In genomic region chr11:94762208-94762607, GRCh38 we compare ENCODE assay signal across 10 cellular contexts. TPM values are rescaled to one million over a fixed set of nuclear protein-coding genes. Genes with fewer than 3 reads are reported as not detected.
DNase-seq lines count a peak whose midpoint lies in the region; ATAC-seq and TF ChIP-seq lines count a peak whose summit lies in the region.
"Had no signal": no experiment of that assay in that cellular context is flagged by ENCODE, and none has a peak within 500 bp of the region (broad histone marks: within the 10 kb centered on the region; RNA-seq: fewer than 3 reads in every experiment).

No MANE protein-coding gene starts in this region.

- no peak overlapping the region for H3K4me3 Mint-ChIP-seq in WTC11
- H3K4me3 Mint-ChIP-seq in stimulated activated effector memory CD8-positive, alpha-beta T cell treated with anti-CD3 and anti-CD28 coated beads, Interleukin-12 subunit alpha, Interleukin-12 subunit beta, amount 100 ng/mL, for 72 hours, result no peak overlapping the region
- H3K4me3 Mint-ChIP-seq: memory B cell had no signal

- ATAC-seq in HG03354 (IDR thresholded peaks at IDR 0.05; ENCODE audit: poor library complexity, severe bottlenecking, unreplicated experiment) (peak; percentile 44), WTC11 (peak; percentile 35), left lobe of liver (peak; percentile 29), HG03097 (IDR thresholded peaks at IDR 0.05; ENCODE audit: low FRiP score, unreplicated experiment) (no peak)
- no peak for ATAC-seq in stimulated activated effector memory CD8-positive, alpha-beta T cell treated with anti-CD3 and anti-CD28 coated beads, Interleukin-12 subunit alpha, Interleukin-12 subunit beta, amount 100 ng/mL, for 72 hours

- H3K36me3 Mint-ChIP-seq in WTC11, result no peaks in the 10 kb centered on the region
- no peaks in the 10 kb centered on the region for H3K36me3 Mint-ChIP-seq in stimulated activated effector memory CD8-positive, alpha-beta T cell treated with anti-CD3 and anti-CD28 coated beads, Interleukin-12 subunit alpha, Interleukin-12 subunit beta, amount 100 ng/mL, for 72 hours
- H3K36me3 Mint-ChIP-seq: memory B cell had no signal

- POLR2A ChIA-PET in WTC11 (lab: Charles Lee), result no interaction called here

- H3K27me3 Mint-ChIP-seq in WTC11 (ENCODE audit: low read depth), result peaks cover 19% of the 10 kb centered on the region

- no peaks in the 10 kb centered on the region for H3K9me3 Mint-ChIP-seq in WTC11
- no peaks in the 10 kb centered on the region for H3K9me3 Mint-ChIP-seq in stimulated activated effector memory CD8-positive, alpha-beta T cell treated with anti-CD3 and anti-CD28 coated beads, Interleukin-12 subunit alpha, Interleukin-12 subunit beta, amount 100 ng/mL, for 72 hours
- H3K9me3 Mint-ChIP-seq: memory B cell had no signal

- H3K4me1 Mint-ChIP-seq in WTC11, result peaks cover 30% of the 10 kb centered on the region
- H3K4me1 Mint-ChIP-seq in stimulated activated effector memory CD8-positive, alpha-beta T cell treated with anti-CD3 and anti-CD28 coated beads, Interleukin-12 subunit alpha, Interleukin-12 subunit beta, amount 100 ng/mL, for 72 hours, result no peaks in the 10 kb centered on the region
- H3K4me1 Mint-ChIP-seq: memory B cell had no signal

- H3K27ac Mint-ChIP-seq in WTC11, result no peak overlapping the region
- H3K27ac Mint-ChIP-seq in stimulated activated effector memory CD8-positive, alpha-beta T cell treated with anti-CD3 and anti-CD28 coated beads, Interleukin-12 subunit alpha, Interleukin-12 subunit beta, amount 100 ng/mL, for 72 hours, result no peak overlapping the region
- H3K27ac Mint-ChIP-seq: memory B cell had no signal

- peak; percentile 54 for DNase-seq in DMS53 (lab: John Stamatoyannopoulos, UW)
- no peak for DNase-seq in WTC11 (ENCODE audit: low spot score)
- DNase-seq in left lobe of liver (ENCODE audit: low spot score), result no peak
- DNase-seq in stimulated activated effector memory CD8-positive, alpha-beta T cell treated with anti-CD3 and anti-CD28 coated beads, Interleukin-12 subunit alpha, Interleukin-12 subunit beta, amount 100 ng/mL, for 72 hours (ENCODE audit: low spot score in 2 of 2), result no peak
- no peak for DNase-seq in ureter (ENCODE audit: low spot score)
- no peak for DNase-seq in NCI-H2081 treated with DMSO at 0.1 percent for 48 hours (lab: John Stamatoyannopoulos, UW)
- DNase-seq: amniotic stem cell had no signal

- no peak for TF ChIP-seq CTCF in WTC11 (IDR thresholded peaks at IDR 0.05)

- CTCF ChIA-PET in WTC11 (lab: Charles Lee), result interaction anchor here (0.6 to 1.6 kb wide), 4 partner anchors 21 to 139 kb away, joined by 3 to 13 read pairs (median 8); no protein-coding TSS in a partner anchor

TF ChIP-seq in WTC11, 78 proteins besides CTCF, POLR2A, EP300 and RAD21 (continues in another document):
- no peak for TF ChIP-seq TP53 (CRISPR knock-in tag; IDR thresholded peaks at IDR 0.05)
- no peak for TF ChIP-seq KAT7 (CRISPR knock-in tag; IDR thresholded peaks at IDR 0.05; ENCODE audit: borderline replicate concordance)
- no peak for TF ChIP-seq ZNF532 (CRISPR knock-in tag; IDR thresholded peaks at IDR 0.05; ENCODE audit: borderline replicate concordance)
- no peak for TF ChIP-seq USF1 (CRISPR knock-in tag; IDR thresholded peaks at IDR 0.05)
- TF ChIP-seq TEAD1 (CRISPR knock-in tag; IDR thresholded peaks at IDR 0.05), result no peak
- no peak for TF ChIP-seq IRF1 (CRISPR knock-in tag; IDR thresholded peaks at IDR 0.05)
- TF ChIP-seq ZNF281 (CRISPR knock-in tag; IDR thresholded peaks at IDR 0.05), result no peak
- TF ChIP-seq GABPB1 (CRISPR knock-in tag; IDR thresholded peaks at IDR 0.05), result no peak
- TF ChIP-seq FOXJ3 (CRISPR knock-in tag; IDR thresholded peaks at IDR 0.05; ENCODE audit: borderline replicate concordance), result no peak
- no peak for TF ChIP-seq NFATC4 (CRISPR knock-in tag; IDR thresholded peaks at IDR 0.05)
- TF ChIP-seq ESRRA (CRISPR knock-in tag; IDR thresholded peaks at IDR 0.05; ENCODE audit: borderline replicate concordance), result no peak
- TF ChIP-seq ZBTB21 (CRISPR knock-in tag; IDR thresholded peaks at IDR 0.05; ENCODE audit: borderline replicate concordance), result no peak
- no peak for TF ChIP-seq GRHL2 (CRISPR knock-in tag; IDR thresholded peaks at IDR 0.05; ENCODE audit: insufficient replicate concordance, severe bottlenecking)
- TF ChIP-seq JAZF1 (CRISPR knock-in tag; IDR thresholded peaks at IDR 0.05), result no peak
- no peak for TF ChIP-seq ATF6 (CRISPR knock-in tag; IDR thresholded peaks at IDR 0.05)

RNA-seq across cellular contexts. Expression of gene AMOTL1, which starts 5.9 kb away (rescaled TPM):
- total RNA-seq in WTC11 (2021) (23.4 to 39.8 TPM (median 26.4 TPM) in 3 replicates), left lobe of liver (22.9 TPM), ureter (84.2 TPM)

Comparison
In these comparisons a context has a peak if more than half of its experiments do, and no peak if none do; other contexts are left out.
1. ATAC-seq: peak in HG03354 (single experiment), WTC11 (single experiment) and left lobe of liver (single experiment); none in stimulated activated effector memory CD8-positive, alpha-beta T cell treated with anti-CD3 and anti-CD28 coated beads, Interleukin-12 subunit alpha, Interleukin-12 subunit beta, amount 100 ng/mL, for 72 hours (single experiment) and HG03097 (single experiment).